Comparison of ENCODE assay signal across 22 cellular contexts in the genomic region with DNA sequence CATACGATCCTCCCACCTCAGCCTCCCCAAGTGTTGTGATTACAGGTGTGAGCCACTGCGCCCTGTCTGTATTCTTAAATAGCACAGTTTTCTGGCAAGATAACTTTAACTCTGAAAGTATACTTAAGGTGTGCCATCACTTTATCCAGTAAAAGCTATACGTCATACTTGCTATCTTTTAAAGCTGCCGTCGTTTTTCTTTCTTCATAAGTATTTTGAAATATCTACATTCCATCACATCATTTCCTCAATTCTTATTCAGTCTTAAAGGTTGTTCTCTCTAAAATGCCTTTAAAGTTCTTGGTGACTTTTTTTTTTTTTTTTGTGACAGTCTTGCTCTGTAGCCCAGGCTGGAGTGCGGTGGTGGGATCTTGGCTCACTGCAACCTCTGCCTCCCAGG.
"Had no signal": no experiment of that assay in that cellular context is flagged by ENCODE, and none has a peak within 500 bp of the region (broad histone marks: within the 10 kb centered on the region; RNA-seq: fewer than 3 reads in every experiment).

No MANE protein-coding gene starts in this region.

- H3K9me3 ChIP-seq: sigmoid colon, testis had no signal

- H3K9me3 Mint-ChIP-seq: activated naive CD4-positive, alpha-beta T cell treated with anti-CD3 and anti-CD28 coated beads, Interleukin-2, amount 10 ng/mL, durations not matched to agents 7 days and 5 days; activated naive CD8-positive, alpha-beta T cell treated with anti-CD3 and anti-CD28 coated beads, Interleukin-2, amount 50 U/mL, for 24 hours; effector memory CD8-positive, alpha-beta T cell; naive thymus-derived CD8-positive, alpha-beta T cell; stimulated activated memory B cell treated with anti-CD40 and anti-IgM and Interleukin-4, amounts not matched to agents 10 μg/mL and 1 μg/mL and 100 μg/mL, for 72 hours; type B pancreatic cell had no signal

- H3K4me1 ChIP-seq: testis had no signal

- DNase-seq: activated CD4-positive, CD25-positive, alpha-beta regulatory T cell treated with anti-CD3 and anti-CD28 coated beads, Interleukin-2, amount 50 U/mL, for 72 hours; activated CD8-positive, alpha-beta memory T cell treated with anti-CD3 and anti-CD28 coated beads for 24 hours; activated CD8-positive, alpha-beta memory T cell treated with anti-CD3 and anti-CD28 coated beads, Interleukin-2, amount 50 U/mL, for 48 hours; activated effector memory CD4-positive, alpha-beta T cell treated with Interleukin-2 at 50 U/mL for 16 hours; activated naive CD4-positive, alpha-beta T cell treated with anti-CD3 and anti-CD28 coated beads, Interleukin-2, amount 10 ng/mL, durations not matched to agents 7 days and 5 days; activated naive CD8-positive, alpha-beta T cell treated with anti-CD3 and anti-CD28 coated beads, Interleukin-2, amount 50 U/mL, for 24 hours; activated T-cell treated with anti-CD3 and anti-CD28 coated beads, Interleukin-2, amount 50 U/mL, for 48 hours; anterior cingulate cortex; brain microvascular endothelial cell; effector memory CD8-positive, alpha-beta T cell; left cardiac atrium; mesendoderm; naive thymus-derived CD8-positive, alpha-beta T cell; nucleus accumbens; sigmoid colon; stimulated activated CD4-positive, alpha-beta T cell treated with anti-CD3 and anti-CD28 coated beads, Interleukin-4, amount 100 ng/mL, for 4 hours; T-helper 1 cell; T1000; testis had no signal

- ATAC-seq: activated naive CD8-positive, alpha-beta T cell treated with anti-CD3 and anti-CD28 coated beads, Interleukin-2, amount 50 U/mL, for 24 hours; effector memory CD8-positive, alpha-beta T cell; left cardiac atrium; naive thymus-derived CD8-positive, alpha-beta T cell; stimulated activated memory B cell treated with anti-CD40 and anti-IgM and Interleukin-4, amounts not matched to agents 10 μg/mL and 1 μg/mL and 100 μg/mL, for 72 hours had no signal

- H3K27me3 Mint-ChIP-seq: activated naive CD4-positive, alpha-beta T cell treated with anti-CD3 and anti-CD28 coated beads, Interleukin-2, amount 10 ng/mL, durations not matched to agents 7 days and 5 days; activated naive CD8-positive, alpha-beta T cell treated with anti-CD3 and anti-CD28 coated beads, Interleukin-2, amount 50 U/mL, for 24 hours; effector memory CD8-positive, alpha-beta T cell; naive thymus-derived CD8-positive, alpha-beta T cell; stimulated activated memory B cell treated with anti-CD40 and anti-IgM and Interleukin-4, amounts not matched to agents 10 μg/mL and 1 μg/mL and 100 μg/mL, for 72 hours; type B pancreatic cell had no signal

- H3K4me3 ChIP-seq: sigmoid colon, testis had no signal

- H3K27ac ChIP-seq: sigmoid colon, testis, VCaP had no signal

- H3K27me3 ChIP-seq: brain microvascular endothelial cell, sigmoid colon, testis had no signal

- H3K4me3 Mint-ChIP-seq: activated naive CD4-positive, alpha-beta T cell treated with anti-CD3 and anti-CD28 coated beads, Interleukin-2, amount 10 ng/mL, durations not matched to agents 7 days and 5 days; activated naive CD8-positive, alpha-beta T cell treated with anti-CD3 and anti-CD28 coated beads, Interleukin-2, amount 50 U/mL, for 24 hours; effector memory CD8-positive, alpha-beta T cell; naive thymus-derived CD8-positive, alpha-beta T cell; stimulated activated memory B cell treated with anti-CD40 and anti-IgM and Interleukin-4, amounts not matched to agents 10 μg/mL and 1 μg/mL and 100 μg/mL, for 72 hours; type B pancreatic cell had no signal

- H3K27ac Mint-ChIP-seq: activated naive CD4-positive, alpha-beta T cell treated with anti-CD3 and anti-CD28 coated beads, Interleukin-2, amount 10 ng/mL, durations not matched to agents 7 days and 5 days; activated naive CD8-positive, alpha-beta T cell treated with anti-CD3 and anti-CD28 coated beads, Interleukin-2, amount 50 U/mL, for 24 hours; stimulated activated memory B cell treated with anti-CD40 and anti-IgM and Interleukin-4, amounts not matched to agents 10 μg/mL and 1 μg/mL and 100 μg/mL, for 72 hours; type B pancreatic cell had no signal

- H3K4me1 Mint-ChIP-seq: activated naive CD4-positive, alpha-beta T cell treated with anti-CD3 and anti-CD28 coated beads, Interleukin-2, amount 10 ng/mL, durations not matched to agents 7 days and 5 days had no signal
